ENCODE assay signal across 19 cellular contexts in genomic region chr1:58791106-58791505, GRCh38.
"Had no signal": no experiment of that assay in that cellular context is flagged by ENCODE, and none has a peak within 500 bp of the region (broad histone marks: within the 10 kb centered on the region; RNA-seq: fewer than 3 reads in every experiment).

No MANE protein-coding gene starts in this region.

- H3K27me3 Mint-ChIP-seq: naive thymus-derived CD4-positive, alpha-beta T cell had no signal

- ATAC-seq: left cardiac atrium; lower lobe of right lung; naive thymus-derived CD4-positive, alpha-beta T cell; psoas muscle; right lobe of liver had no signal

- DNase-seq: dorsolateral prefrontal cortex; effector CD8-positive, alpha-beta T cell; kidney; left cardiac atrium; left ventricle myocardium inferior; lower lobe of right lung; mesendoderm; naive thymus-derived CD4-positive, alpha-beta T cell; nephron progenitor cell; psoas muscle; retina; right lobe of liver; stimulated activated CD4-positive, alpha-beta T cell treated with anti-CD3 and anti-CD28 coated beads, Interleukin-15, amount 100 ng/mL, for 24 hours; stimulated activated CD4-positive, alpha-beta T cell treated with anti-CD3 and anti-CD28 coated beads, Interleukin-1b, Interleukin-23, amount 100 ng/mL, for 48 hours; stimulated activated CD4-positive, alpha-beta T cell treated with anti-CD3 and anti-CD28 coated beads, Interleukin-4, amount 100 ng/mL, for 4 hours; stimulated activated naive CD4-positive, alpha-beta T cell; stomach; substantia nigra; transverse colon had no signal

- H3K4me3 Mint-ChIP-seq: naive thymus-derived CD4-positive, alpha-beta T cell; nephron progenitor cell had no signal

- H3K27ac Mint-ChIP-seq: nephron progenitor cell had no signal
